ENCODE assay signal across 16 cellular contexts in genomic region chr7:49639068-49639593, GRCh38.
A peak's percentile ranks its signal among the peaks of the same experiment; 100 is the strongest.
DNase-seq lines count a peak whose midpoint lies in the region; ATAC-seq and TF ChIP-seq lines count a peak whose summit lies in the region.
"Had no signal": no experiment of that assay in that cellular context is flagged by ENCODE, and none has a peak within 500 bp of the region (broad histone marks: within the 10 kb centered on the region; RNA-seq: fewer than 3 reads in every experiment).

No MANE protein-coding gene starts in this region.

- no peak overlapping the region for H3K27ac Mint-ChIP-seq in activated naive CD8-positive, alpha-beta T cell treated with anti-CD3 and anti-CD28 coated beads, Interleukin-2, amount 50 U/mL, for 24 hours
- no peak overlapping the region for H3K27ac Mint-ChIP-seq in activated naive CD8-positive, alpha-beta T cell treated with anti-CD3 and anti-CD28 coated beads for 36 hours
- H3K27ac Mint-ChIP-seq: CD8-positive, alpha-beta T cell; H9 had no signal

- DNase-seq in activated naive CD8-positive, alpha-beta T cell treated with anti-CD3 and anti-CD28 coated beads, Interleukin-2, amount 50 U/mL, for 24 hours, result no peak
- no peak for DNase-seq in activated naive CD8-positive, alpha-beta T cell treated with anti-CD3 and anti-CD28 coated beads for 36 hours
- DNase-seq in DMS53 treated with DMSO at 0.1 percent for 48 hours (lab: John Stamatoyannopoulos, UW; ENCODE audit: unreplicated experiment), result peak; percentile 98
- peak; percentile 4 for DNase-seq in cerebellum (ENCODE audit: low spot score)
- DNase-seq: BE2C; CD8-positive, alpha-beta T cell; COR-L47; DMS153; GF-D8; GOT3; H9 had no signal

- H3K27ac ChIP-seq in C4-2B, result peak overlapping the region; percentile 61; the same call in 1 of the 2 replicates

- no peaks in the 10 kb centered on the region for H3K9me3 Mint-ChIP-seq in activated naive CD8-positive, alpha-beta T cell treated with anti-CD3 and anti-CD28 coated beads, Interleukin-2, amount 50 U/mL, for 24 hours
- H3K9me3 Mint-ChIP-seq in activated naive CD8-positive, alpha-beta T cell treated with anti-CD3 and anti-CD28 coated beads for 36 hours, result no peaks in the 10 kb centered on the region
- H3K9me3 Mint-ChIP-seq: CD8-positive, alpha-beta T cell; H9 had no signal

- no peak for TF ChIP-seq CTCF in C4-2B (conservative IDR thresholded peaks at IDR 0.05)

- no peaks in the 10 kb centered on the region for H3K27me3 Mint-ChIP-seq in activated naive CD8-positive, alpha-beta T cell treated with anti-CD3 and anti-CD28 coated beads, Interleukin-2, amount 50 U/mL, for 24 hours
- no peaks in the 10 kb centered on the region for H3K27me3 Mint-ChIP-seq in activated naive CD8-positive, alpha-beta T cell treated with anti-CD3 and anti-CD28 coated beads for 36 hours

- ATAC-seq in activated naive CD8-positive, alpha-beta T cell treated with anti-CD3 and anti-CD28 coated beads, Interleukin-2, amount 50 U/mL, for 24 hours, result peak; percentile 31
- ATAC-seq in HG02870 (IDR thresholded peaks at IDR 0.05; ENCODE audit: unreplicated experiment) (no peak), HG03045 (IDR thresholded peaks at IDR 0.05; ENCODE audit: unreplicated experiment) (no peak)
- ATAC-seq: CD8-positive, alpha-beta T cell; HepG2 had no signal

- H3K36me3 Mint-ChIP-seq in activated naive CD8-positive, alpha-beta T cell treated with anti-CD3 and anti-CD28 coated beads, Interleukin-2, amount 50 U/mL, for 24 hours (ENCODE audit: low read depth), result no peaks in the 10 kb centered on the region
- H3K36me3 Mint-ChIP-seq in activated naive CD8-positive, alpha-beta T cell treated with anti-CD3 and anti-CD28 coated beads for 36 hours, result no peaks in the 10 kb centered on the region
- H3K36me3 Mint-ChIP-seq: CD14-positive monocyte; CD8-positive, alpha-beta T cell had no signal

- H3K4me1 Mint-ChIP-seq in activated naive CD8-positive, alpha-beta T cell treated with anti-CD3 and anti-CD28 coated beads, Interleukin-2, amount 50 U/mL, for 24 hours, result peaks cover 2% of the 10 kb centered on the region
- H3K4me1 Mint-ChIP-seq in activated naive CD8-positive, alpha-beta T cell treated with anti-CD3 and anti-CD28 coated beads for 36 hours, result no peaks in the 10 kb centered on the region

- no peak overlapping the region for H3K4me3 Mint-ChIP-seq in activated naive CD8-positive, alpha-beta T cell treated with anti-CD3 and anti-CD28 coated beads, Interleukin-2, amount 50 U/mL, for 24 hours
- H3K4me3 Mint-ChIP-seq in activated naive CD8-positive, alpha-beta T cell treated with anti-CD3 and anti-CD28 coated beads for 36 hours, result no peak overlapping the region
- H3K4me3 Mint-ChIP-seq: CD14-positive monocyte; CD8-positive, alpha-beta T cell; H9 had no signal

Comparison
In these comparisons a context has a peak if more than half of its experiments do, and no peak if none do; other contexts are left out.
1. DNase-seq: peak in DMS53 treated with DMSO at 0.1 percent for 48 hours (single experiment) and cerebellum (single experiment); none in activated naive CD8-positive, alpha-beta T cell treated with anti-CD3 and anti-CD28 coated beads, Interleukin-2, amount 50 U/mL, for 24 hours (single experiment) and activated naive CD8-positive, alpha-beta T cell treated with anti-CD3 and anti-CD28 coated beads for 36 hours (single experiment).